ENCODE assay signal across 8 cellular contexts in the genomic region with DNA sequence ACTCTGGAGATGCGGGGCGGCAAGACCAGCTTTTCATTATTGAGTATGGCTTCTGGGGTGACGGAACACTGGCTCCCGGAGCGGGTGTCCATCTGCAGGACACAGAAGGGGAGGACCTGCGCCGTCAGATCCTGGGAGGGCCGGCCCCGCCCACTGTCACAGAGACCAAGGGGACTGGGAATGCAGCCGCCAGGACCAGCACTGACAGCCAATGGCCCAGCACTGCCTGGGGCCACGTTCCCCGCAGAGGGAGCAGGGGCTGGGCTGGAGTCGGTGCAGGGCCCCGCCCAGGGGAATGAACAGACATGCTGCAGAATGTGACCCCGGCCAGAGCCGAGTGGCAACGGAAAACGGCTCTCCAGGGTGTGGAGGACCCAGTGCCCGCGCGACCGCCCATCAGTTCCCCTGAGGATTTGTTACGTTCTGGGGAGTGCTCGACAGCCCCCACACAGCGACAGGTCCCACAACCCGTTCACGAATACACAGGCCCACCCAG. TPM values are rescaled to one million over a fixed set of nuclear protein-coding genes. Genes with fewer than 3 reads are reported as not detected.
A peak's percentile ranks its signal among the peaks of the same experiment; 100 is the strongest.
DNase-seq lines count a peak whose midpoint lies in the region; ATAC-seq, FAIRE-seq and TF ChIP-seq lines count a peak whose summit lies in the region.

ZDHHC11 (minus strand) TSS at position 476 of the 496 bp plus-strand sequence; CDS start at position 92, 384 bp downstream.

- CTCF ChIA-PET in HCT116 (lab: Charles Lee), result no interaction called here

- H2AFZ ChIP-seq in HCT116 (ENCODE audit: low read depth, low read length, poor library complexity, severe bottlenecking), result no peak within 1 kb of the TSS

- TF ChIP-seq POLR2A in HCT116 (IDR thresholded peaks at IDR 0.05; ENCODE audit: borderline replicate concordance, extremely low read depth, insufficient read depth, insufficient read length) (no peak), H54 (IDR thresholded peaks at IDR 0.05; ENCODE audit: low read depth, low read length) (no peak)

- H3K27ac ChIP-seq in HCT116 (ENCODE audit: low read depth, low read length), result no peak within 1 kb of the TSS

- no peaks in the 10 kb centered on the region for H3K9me2 ChIP-seq in HCT116 (ENCODE audit: insufficient read depth)

- H3K4me2 ChIP-seq in HCT116 (ENCODE audit: low read length), result no peak within 1 kb of the TSS

- no peaks in the 10 kb centered on the region for H3K36me3 ChIP-seq in HCT116 (ENCODE audit: control insufficient read depth in 1 of 2, insufficient read depth in 2 of 2, low read length in 2 of 2)

- H3K4me3 ChIP-seq in HCT116 (replicated peaks in 1 of 2; ENCODE audit: low read depth in 1 of 2, low read length in 2 of 2), result no peak within 1 kb of the TSS

- BruUV-seq in HCT116 (replicated peaks; lab: Mats Ljungman, UMichigan), result no TSS peak

- no peak for TF ChIP-seq RAD21 in HCT116 (IDR thresholded peaks at IDR 0.05; ENCODE audit: low read depth)

- POLR2A ChIA-PET in HCT116 (lab: Charles Lee), result no interaction called here

- no peak within 1 kb of the TSS for H3K9ac ChIP-seq in HCT116 (ENCODE audit: low read length)

- no peaks in the 10 kb centered on the region for H3K4me1 ChIP-seq in HCT116 (ENCODE audit: control insufficient read depth in 1 of 2, insufficient read depth in 2 of 2, low read length in 2 of 2)

- FAIRE-seq in H54 (lab: Jason Lieb, UNC), result no peak

- no peaks in the 10 kb centered on the region for H3K9me3 ChIP-seq in HCT116 (ENCODE audit: control insufficient read depth in 1 of 2, insufficient read depth in 1 of 2, low read depth in 1 of 2, low read length in 2 of 2)

- H4K20me1 ChIP-seq in HCT116 (ENCODE audit: insufficient read depth), result no peaks in the 10 kb centered on the region

- TF ChIP-seq CTCF in HCT116 (IDR thresholded peaks at IDR 0.05 in 2 of 3, conservative IDR thresholded peaks at IDR 0.05 in 1 of 3; ENCODE audit: borderline replicate concordance in 1 of 3, insufficient read depth in 1 of 3, low read depth in 2 of 3, low read length in 2 of 3), result no peak

- RAD21 ChIA-PET in HCT116 (lab: Charles Lee; ENCODE audit: low non-redundant PET in 1 of 2, low total read pairs in 2 of 2, uncharacterized antibody in 2 of 2, unreplicated experiment in 2 of 2), result no interaction called here

- ATAC-seq in HCT116, result peak; percentile 51
- no peak for ATAC-seq in HG02642 (IDR thresholded peaks at IDR 0.05; ENCODE audit: poor library complexity, unreplicated experiment)

- DNase-seq in Ammon's horn (ENCODE audit: low spot score) (peak; percentile 65), HCT116 (ENCODE audit: low read depth, low spot score) (no peak), cerebellum (ENCODE audit: low spot score) (no peak), mucosa of gallbladder (ENCODE audit: low spot score) (no peak), KBM-7 (no peak), NCI-H226 (no peak), H54 (ENCODE audit: insufficient read length, low spot score) (no peak)

- no peaks in the 10 kb centered on the region for H3K79me2 ChIP-seq in HCT116 (ENCODE audit: insufficient read depth, low read length)

- intact Hi-C loops in HCT116 (cut with micrococcal nuclease), result no loop called here

- in situ Hi-C loops in KBM-7 (cut with MboI; ENCODE audit: low pct_unique_long_range_greater_than_20kb, low sequenced_read_pairs), result no loop called here

- no peaks in the 10 kb centered on the region for H3K27me3 ChIP-seq in HCT116 (ENCODE audit: insufficient read depth, low read length)

TF ChIP-seq in HCT116, 20 proteins besides CTCF, POLR2A, EP300 and RAD21:
- TF ChIP-seq YY1 (IDR thresholded peaks at IDR 0.05; ENCODE audit: extremely low read depth, insufficient replicate concordance, low read depth, low read length) (no peak), EGR1 (IDR thresholded peaks at IDR 0.05; ENCODE audit: low read depth) (no peak), CBX3 (IDR thresholded peaks at IDR 0.05; ENCODE audit: low read depth) (no peak), POLR2AphosphoS5 (IDR thresholded peaks at IDR 0.05; ENCODE audit: low read depth, low read length) (no peak), ELF1 (IDR thresholded peaks at IDR 0.05; ENCODE audit: borderline replicate concordance, low read depth) (no peak), ZFX (IDR thresholded peaks at IDR 0.05) (no peak), ZNF274 (IDR thresholded peaks at IDR 0.05; ENCODE audit: low read depth, low read length) (no peak), SIN3A (IDR thresholded peaks at IDR 0.05; ENCODE audit: low read depth) (no peak), FOSL1 (IDR thresholded peaks at IDR 0.05; ENCODE audit: low read depth) (no peak), EZH2 (IDR thresholded peaks at IDR 0.05) (no peak), ATF3 (IDR thresholded peaks at IDR 0.05) (no peak), CEBPB (IDR thresholded peaks at IDR 0.05; ENCODE audit: low read depth) (no peak), EZH2phosphoT487 (IDR thresholded peaks at IDR 0.05; ENCODE audit: borderline replicate concordance) (no peak), SP1 (IDR thresholded peaks at IDR 0.05; ENCODE audit: low read depth) (no peak), JUND (IDR thresholded peaks at IDR 0.05) (no peak), SRF (IDR thresholded peaks at IDR 0.05; ENCODE audit: low read depth) (no peak), TCF7L2 (IDR thresholded peaks at IDR 0.05; ENCODE audit: borderline replicate concordance, extremely low read depth, insufficient read depth, insufficient read length) (no peak)
- TF ChIP-seq, protein P1, sequence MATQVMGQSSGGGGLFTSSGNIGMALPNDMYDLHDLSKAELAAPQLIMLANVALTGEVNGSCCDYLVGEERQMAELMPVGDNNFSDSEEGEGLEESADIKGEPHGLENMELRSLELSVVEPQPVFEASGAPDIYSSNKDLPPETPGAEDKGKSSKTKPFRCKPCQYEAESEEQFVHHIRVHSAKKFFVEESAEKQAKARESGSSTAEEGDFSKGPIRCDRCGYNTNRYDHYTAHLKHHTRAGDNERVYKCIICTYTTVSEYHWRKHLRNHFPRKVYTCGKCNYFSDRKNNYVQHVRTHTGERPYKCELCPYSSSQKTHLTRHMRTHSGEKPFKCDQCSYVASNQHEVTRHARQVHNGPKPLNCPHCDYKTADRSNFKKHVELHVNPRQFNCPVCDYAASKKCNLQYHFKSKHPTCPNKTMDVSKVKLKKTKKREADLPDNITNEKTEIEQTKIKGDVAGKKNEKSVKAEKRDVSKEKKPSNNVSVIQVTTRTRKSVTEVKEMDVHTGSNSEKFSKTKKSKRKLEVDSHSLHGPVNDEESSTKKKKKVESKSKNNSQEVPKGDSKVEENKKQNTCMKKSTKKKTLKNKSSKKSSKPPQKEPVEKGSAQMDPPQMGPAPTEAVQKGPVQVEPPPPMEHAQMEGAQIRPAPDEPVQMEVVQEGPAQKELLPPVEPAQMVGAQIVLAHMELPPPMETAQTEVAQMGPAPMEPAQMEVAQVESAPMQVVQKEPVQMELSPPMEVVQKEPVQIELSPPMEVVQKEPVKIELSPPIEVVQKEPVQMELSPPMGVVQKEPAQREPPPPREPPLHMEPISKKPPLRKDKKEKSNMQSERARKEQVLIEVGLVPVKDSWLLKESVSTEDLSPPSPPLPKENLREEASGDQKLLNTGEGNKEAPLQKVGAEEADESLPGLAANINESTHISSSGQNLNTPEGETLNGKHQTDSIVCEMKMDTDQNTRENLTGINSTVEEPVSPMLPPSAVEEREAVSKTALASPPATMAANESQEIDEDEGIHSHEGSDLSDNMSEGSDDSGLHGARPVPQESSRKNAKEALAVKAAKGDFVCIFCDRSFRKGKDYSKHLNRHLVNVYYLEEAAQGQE (IDR thresholded peaks at IDR 0.05; ENCODE audit: low read depth), result no peak
- TF ChIP-seq, protein P2, sequence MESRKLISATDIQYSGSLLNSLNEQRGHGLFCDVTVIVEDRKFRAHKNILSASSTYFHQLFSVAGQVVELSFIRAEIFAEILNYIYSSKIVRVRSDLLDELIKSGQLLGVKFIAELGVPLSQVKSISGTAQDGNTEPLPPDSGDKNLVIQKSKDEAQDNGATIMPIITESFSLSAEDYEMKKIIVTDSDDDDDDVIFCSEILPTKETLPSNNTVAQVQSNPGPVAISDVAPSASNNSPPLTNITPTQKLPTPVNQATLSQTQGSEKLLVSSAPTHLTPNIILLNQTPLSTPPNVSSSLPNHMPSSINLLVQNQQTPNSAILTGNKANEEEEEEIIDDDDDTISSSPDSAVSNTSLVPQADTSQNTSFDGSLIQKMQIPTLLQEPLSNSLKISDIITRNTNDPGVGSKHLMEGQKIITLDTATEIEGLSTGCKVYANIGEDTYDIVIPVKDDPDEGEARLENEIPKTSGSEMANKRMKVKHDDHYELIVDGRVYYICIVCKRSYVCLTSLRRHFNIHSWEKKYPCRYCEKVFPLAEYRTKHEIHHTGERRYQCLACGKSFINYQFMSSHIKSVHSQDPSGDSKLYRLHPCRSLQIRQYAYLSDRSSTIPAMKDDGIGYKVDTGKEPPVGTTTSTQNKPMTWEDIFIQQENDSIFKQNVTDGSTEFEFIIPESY (IDR thresholded peaks at IDR 0.05; ENCODE audit: extremely low read depth, insufficient replicate concordance, low read length), result no peak
- TF ChIP-seq, protein P3, sequence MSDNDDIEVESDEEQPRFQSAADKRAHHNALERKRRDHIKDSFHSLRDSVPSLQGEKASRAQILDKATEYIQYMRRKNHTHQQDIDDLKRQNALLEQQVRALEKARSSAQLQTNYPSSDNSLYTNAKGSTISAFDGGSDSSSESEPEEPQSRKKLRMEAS (IDR thresholded peaks at IDR 0.05), result no peak
TF ChIP-seq in HCT116: peak in this region for 0.

RNA-seq across cellular contexts. Expression of gene ZDHHC11, which starts in this region (rescaled TPM):
- total RNA-seq in HCT116 (2021; ENCODE audit: unreplicated experiment), result 17.0 TPM
- 7.7 and 8.7 TPM in 2 replicates for polyA plus RNA-seq in HCT116 (2012)
- total RNA-seq in cerebellum, result 11.6 TPM
- 23.2 TPM for total RNA-seq in mucosa of gallbladder
